In the genomic region with DNA sequence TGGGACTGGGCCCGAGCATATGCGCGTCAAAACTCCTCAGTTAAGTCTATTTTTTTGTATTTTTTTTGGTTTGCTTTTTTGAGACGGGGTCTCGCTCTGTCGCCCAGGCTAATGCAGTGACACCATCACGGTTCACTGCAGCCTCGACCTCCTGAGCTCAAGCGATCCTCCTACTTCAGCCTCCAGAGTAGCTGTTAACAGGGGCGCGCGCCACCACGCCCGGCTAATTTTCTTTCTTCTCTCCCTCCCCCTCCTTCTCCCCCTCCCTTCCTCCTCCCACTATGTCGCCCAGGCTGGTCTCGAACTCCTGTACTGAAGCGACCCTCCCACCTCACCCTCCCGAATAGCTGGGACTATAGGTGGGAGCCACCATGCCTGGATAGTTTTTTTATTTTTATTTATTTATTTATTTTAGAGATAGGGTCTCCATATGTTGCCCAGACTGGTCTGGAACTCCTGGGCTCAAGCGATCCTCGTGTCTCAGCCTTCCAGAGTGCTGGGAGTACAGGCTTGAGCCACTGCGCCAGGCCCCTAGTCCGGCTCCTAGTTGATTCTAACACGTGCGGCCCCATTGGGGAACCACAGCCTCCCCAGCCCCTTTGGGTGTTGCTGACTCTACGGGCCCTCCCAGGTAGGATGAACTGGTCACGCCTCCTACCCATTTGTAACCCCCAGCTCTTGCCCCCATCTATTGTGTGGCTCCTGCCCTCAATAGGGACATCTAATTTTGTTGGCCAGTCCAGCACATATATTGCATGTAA, we compare ENCODE assay signal across 8 cellular contexts. TPM values are rescaled to one million over a fixed set of nuclear protein-coding genes. Genes with fewer than 3 reads are reported as not detected.
DNase-seq lines count a peak whose midpoint lies in the region; ATAC-seq and TF ChIP-seq lines count a peak whose summit lies in the region.

No MANE protein-coding gene starts in this region.

- ATAC-seq in CD8-positive, alpha-beta T cell, result no peak
- ATAC-seq in PC-3 (no peak), HG03442 (IDR thresholded peaks at IDR 0.05; ENCODE audit: unreplicated experiment) (no peak), GM21576 (IDR thresholded peaks at IDR 0.05; ENCODE audit: unreplicated experiment) (no peak)

- peaks cover 4% of the 10 kb centered on the region for H3K36me3 Mint-ChIP-seq in CD8-positive, alpha-beta T cell
- no peaks in the 10 kb centered on the region for H3K36me3 Mint-ChIP-seq in osteocyte (ENCODE audit: unreplicated experiment)

- H4K20me1 ChIP-seq in PC-3 (ENCODE audit: low read length), result no peaks in the 10 kb centered on the region

- H3K9me3 ChIP-seq in CD8-positive, alpha-beta T cell (ENCODE audit: low read length), result no peaks in the 10 kb centered on the region
- H3K9me3 ChIP-seq in PC-3 (ENCODE audit: low read length), result no peaks in the 10 kb centered on the region

- no peak for DNase-seq in CD8-positive, alpha-beta T cell
- DNase-seq in PC-3 (no peak), epithelial cell of proximal tubule (ENCODE audit: low read depth) (no peak), osteocyte (ENCODE audit: extremely low spot score, unreplicated experiment) (no peak), HuH-7.5 (ENCODE audit: low spot score) (no peak), NCI-H187 (lab: John Stamatoyannopoulos, UW) (no peak)

- peaks cover 27% of the 10 kb centered on the region for H3K79me2 ChIP-seq in PC-3 (ENCODE audit: low read length)

- CTCF ChIA-PET in CD8-positive, alpha-beta T cell (lab: Charles Lee), result no interaction called here
- CTCF ChIA-PET in PC-3 (lab: Charles Lee), result interaction anchor here (1.1 kb wide), 1 partner anchor 138 kb away, joined by 9 read pairs; the partner anchor contains the start of gene ZBTB45

- H3K9ac ChIP-seq in PC-3 (ENCODE audit: low read length), result peak overlapping the region; percentile 90

- POLR2A ChIA-PET in CD8-positive, alpha-beta T cell (lab: Charles Lee), result interaction anchor here (0.7 to 1.5 kb wide), 7 partner anchors 17 to 1190 kb away, joined by 3 to 8 read pairs (median 3); partner anchors contain the start of genes TRIM28, ZNF497 and ZNF606
- POLR2A ChIA-PET in PC-3 (lab: Charles Lee; ENCODE audit: unreplicated experiment), result interaction anchor here (0.7 kb wide), 1 partner anchor 22 kb away, joined by 6 read pairs; no protein-coding TSS in a partner anchor

- TF ChIP-seq CTCF in CD8-positive, alpha-beta T cell (IDR thresholded peaks at IDR 0.05), result no peak
- TF ChIP-seq CTCF in PC-3 (conservative IDR thresholded peaks at IDR 0.05; ENCODE audit: low read depth, low read length), result no peak
- no peak for TF ChIP-seq CTCF in epithelial cell of proximal tubule (conservative IDR thresholded peaks at IDR 0.05; ENCODE audit: low read depth, low read length)
- no peak for TF ChIP-seq CTCF in osteocyte (IDR thresholded peaks at IDR 0.05)

- H3F3A ChIP-seq in PC-3 (ENCODE audit: low read length, unreplicated experiment), result no peaks in the 10 kb centered on the region

- peak overlapping the region; percentile 92 for H3K4me2 ChIP-seq in PC-3 (ENCODE audit: low read length)

- intact Hi-C loops in CD8-positive, alpha-beta T cell (cut with DNase I, micrococcal nuclease), result loop anchor here (1.0 to 10.0 kb wide), 15 partner anchors 19 to 1141 kb away; partner anchors contain the start of genes ERVK3-1 (in 2 of the 2), ZNF132 (in 2 of the 2), ZNF324B (in 2 of the 2) and ZNF446 (in 2 of the 2)
- intact Hi-C loops in PC-3 (cut with micrococcal nuclease), result loop anchor here (1.0 to 2.0 kb wide), 3 partner anchors 19 to 77 kb away; partner anchors contain the start of genes ERVK3-1, ZNF324B and ZNF497

- H3K4me3 Mint-ChIP-seq in CD8-positive, alpha-beta T cell, result peak overlapping the region; percentile 98
- H3K4me3 Mint-ChIP-seq in osteocyte (ENCODE audit: unreplicated experiment), result peak overlapping the region; percentile 92

- peaks cover 38% of the 10 kb centered on the region for H3K4me1 Mint-ChIP-seq in CD8-positive, alpha-beta T cell (ENCODE audit: low read depth)
- peaks cover 31% of the 10 kb centered on the region for H3K4me1 Mint-ChIP-seq in osteocyte (ENCODE audit: unreplicated experiment)

- H3K36me3 ChIP-seq in CD8-positive, alpha-beta T cell (ENCODE audit: insufficient read depth, low read length), result no peaks in the 10 kb centered on the region
- H3K36me3 ChIP-seq in PC-3 (ENCODE audit: low read depth, low read length), result no peaks in the 10 kb centered on the region

- no peaks in the 10 kb centered on the region for H3K27me3 ChIP-seq in CD8-positive, alpha-beta T cell (ENCODE audit: insufficient read depth, low read length)
- no peaks in the 10 kb centered on the region for H3K27me3 ChIP-seq in PC-3 (ENCODE audit: low read length)

- no peaks in the 10 kb centered on the region for H3K9me2 ChIP-seq in PC-3 (replicated peaks; ENCODE audit: low read length)

- peak overlapping the region; percentile 69 for H2AFZ ChIP-seq in PC-3 (ENCODE audit: low read length)

- H3K4me1 ChIP-seq in CD8-positive, alpha-beta T cell (ENCODE audit: insufficient read depth, low read length), result peaks cover 36% of the 10 kb centered on the region
- H3K4me1 ChIP-seq in PC-3 (ENCODE audit: insufficient read depth, low read length), result peaks cover 26% of the 10 kb centered on the region

- no peaks in the 10 kb centered on the region for H3K9me3 Mint-ChIP-seq in CD8-positive, alpha-beta T cell
- no peaks in the 10 kb centered on the region for H3K9me3 Mint-ChIP-seq in osteocyte (ENCODE audit: unreplicated experiment)

- H3K27ac ChIP-seq in CD8-positive, alpha-beta T cell (ENCODE audit: low read depth, low read length), result peak overlapping the region; percentile 96
- H3K27ac ChIP-seq in PC-3 (ENCODE audit: low read length), result peak overlapping the region; percentile 43; the same call in 1 of the 2 replicates

- no peaks in the 10 kb centered on the region for H3K27me3 Mint-ChIP-seq in CD8-positive, alpha-beta T cell (ENCODE audit: low read depth)
- no peaks in the 10 kb centered on the region for H3K27me3 Mint-ChIP-seq in osteocyte (ENCODE audit: unreplicated experiment)

- peak overlapping the region; percentile 92 for H3K4me3 ChIP-seq in CD8-positive, alpha-beta T cell (ENCODE audit: low read depth, low read length)
- H3K4me3 ChIP-seq in PC-3 (ENCODE audit: low read length), result peak overlapping the region; percentile 79
- H3K4me3 ChIP-seq in epithelial cell of proximal tubule (ENCODE audit: low read depth, low read length), result peak overlapping the region; percentile 96

- H3K27ac Mint-ChIP-seq in CD8-positive, alpha-beta T cell, result peak overlapping the region; percentile 93
- H3K27ac Mint-ChIP-seq in osteocyte (ENCODE audit: unreplicated experiment), result peak overlapping the region; percentile 97

- BruUV-seq in PC-3 (replicated peaks; lab: Mats Ljungman, UMichigan), result TSS peak; percentile 47

RNA-seq across cellular contexts. Expression of gene ZNF837, which starts 0.8 kb away (rescaled TPM):
- total RNA-seq in CD8-positive, alpha-beta T cell, result 1 to 10 TPM; 1.2 to 1.3 TPM
- total RNA-seq in PC-3 (2014; rRNA removed) (9.5 and 12.6 TPM in 2 replicates), epithelial cell of proximal tubule (2.4 and 11.5 TPM in 2 replicates), osteocyte (2.5 and 3.0 TPM in 2 replicates)

RNA-seq across cellular contexts. Expression of gene RPS5, which starts 5.4 kb away (rescaled TPM):
- total RNA-seq in CD8-positive, alpha-beta T cell, result 1,000 to 10,000 TPM; 1,884 to 1,887 TPM
- total RNA-seq in PC-3 (2014; rRNA removed) (3,515 and 3,776 TPM in 2 replicates), epithelial cell of proximal tubule (1,628 and 2,421 TPM in 2 replicates), osteocyte (933 and 942 TPM in 2 replicates)

RNA-seq across cellular contexts. Expression of gene RNF225, which starts 13.8 kb away (rescaled TPM):
- under 1 TPM in 1 of 2 experiments, not detected in 1; 0.76 TPM for total RNA-seq in CD8-positive, alpha-beta T cell
- total RNA-seq in PC-3 (2014; rRNA removed) (2.2 TPM in 1 of 2 replicates, not detected in the other), epithelial cell of proximal tubule (not detected in 2 replicates), osteocyte (not detected in 2 replicates)

RNA-seq across cellular contexts. Expression of gene ZNF497, which starts 19.1 kb away (rescaled TPM):
- 1 to 10 TPM in 1 of 2 experiments, under 1 TPM in 1; 0.79 to 1.2 TPM for total RNA-seq in CD8-positive, alpha-beta T cell
- total RNA-seq in PC-3 (2014; rRNA removed) (2.2 and 4.0 TPM in 2 replicates), epithelial cell of proximal tubule (0.06 and 0.14 TPM in 2 replicates), osteocyte (1.4 and 2.7 TPM in 2 replicates)

RNA-seq across cellular contexts. Expression of gene ZNF584, which starts 26.8 kb away (rescaled TPM):
- 1 to 10 TPM; 1.2 to 1.7 TPM for total RNA-seq in CD8-positive, alpha-beta T cell
- 49.2 and 73.8 TPM in 2 replicates for total RNA-seq in PC-3 (2014; rRNA removed)
- 5.3 and 10.5 TPM in 2 replicates for total RNA-seq in epithelial cell of proximal tubule
- 11.8 and 12.1 TPM in 2 replicates for total RNA-seq in osteocyte
